Comparison of ENCODE assay signal across 18 cellular contexts in the genomic region with DNA sequence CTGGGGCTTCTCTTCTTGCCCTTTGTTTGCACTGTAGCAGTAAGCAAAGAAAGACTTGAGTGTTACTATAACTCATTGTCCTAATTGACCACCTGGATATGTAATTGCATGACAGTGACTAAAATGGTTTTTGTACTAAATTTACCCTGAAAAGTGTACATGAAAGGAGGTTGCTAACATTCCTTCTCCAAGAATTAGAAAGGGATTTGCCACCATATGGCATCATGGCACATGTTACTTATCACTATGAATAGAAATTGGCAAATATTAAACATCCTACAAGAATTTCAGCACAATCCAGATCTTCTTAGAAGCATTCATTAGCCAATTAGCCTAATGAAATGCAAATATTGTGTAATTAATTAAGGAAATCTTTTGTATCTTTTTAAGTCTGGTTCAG.
"Had no signal": no experiment of that assay in that cellular context is flagged by ENCODE, and none has a peak within 500 bp of the region (broad histone marks: within the 10 kb centered on the region; RNA-seq: fewer than 3 reads in every experiment).

No MANE protein-coding gene starts in this region.

- DNase-seq: occipital lobe; ovary; posterior cingulate gyrus; psoas muscle; right cardiac atrium; right lobe of liver; sigmoid colon; small intestine; stimulated activated CD4-positive, alpha-beta T cell treated with anti-CD3 and anti-CD28 coated beads, Interleukin-15, amount 100 ng/mL, for 24 hours; stimulated activated CD4-positive, alpha-beta T cell treated with anti-CD3 and anti-CD28 coated beads, Interleukin-2, amount 100 ng/mL, for 24 hours; stimulated activated CD4-positive, alpha-beta T cell treated with anti-CD3 and anti-CD28 coated beads, Interleukin-2, amount 100 ng/mL, for 48 hours; stimulated activated CD4-positive, alpha-beta T cell treated with anti-CD3 and anti-CD28 coated beads, Interleukin-4, amount 100 ng/mL, for 24 hours; stimulated activated naive B cell treated with anti-CD40 and anti-IgM and Interleukin-4, amounts not matched to agents 10 μg/mL and 1 μg/mL and 100 μg/mL, for 72 hours; stimulated activated naive CD4-positive, alpha-beta T cell treated with Interleukin-2 at 50 U/mL for 16 hours; stomach; thyroid gland; trophoblast cell; upper lobe of left lung had no signal

- ATAC-seq: psoas muscle; right cardiac atrium; right lobe of liver; stimulated activated naive B cell treated with anti-CD40 and anti-IgM and Interleukin-4, amounts not matched to agents 10 μg/mL and 1 μg/mL and 100 μg/mL, for 72 hours had no signal
